8 cellular contexts compared by ENCODE assay signal in genomic region chr17:7219812-7220592, GRCh38. TPM values are rescaled to one million over a fixed set of nuclear protein-coding genes. Genes with fewer than 3 reads are reported as not detected.
DNase-seq lines count a peak whose midpoint lies in the region; ATAC-seq, FAIRE-seq and TF ChIP-seq lines count a peak whose summit lies in the region.

Gene ACADVL (plus strand): TSS chr17:7219938. CDS start chr17:7219985, 47 bp downstream.
Gene DLG4 (minus strand): TSS chr17:7219836.

- peaks cover 0 to 39% (median 10%) of the 10 kb centered on the region in 4 donors for H3K4me1 ChIP-seq in right lobe of liver

- TF ChIP-seq POLR2A in GM12892 (IDR thresholded peaks at IDR 0.05; ENCODE audit: low read depth, low read length) (peak; percentile 67), right lobe of liver (IDR thresholded peaks at IDR 0.05) (peak; percentile 98)

- peak in 13 of 56 donors; percentile 1 to 33 (median 16) for TF ChIP-seq CTCF in dorsolateral prefrontal cortex (IDR thresholded peaks at IDR 0.05 in 54 of 56, conservative IDR thresholded peaks at IDR 0.05 in 2 of 56; ENCODE audit: low read depth in 1 of 56, partially characterized antibody in 56 of 56)
- TF ChIP-seq CTCF in right lobe of liver (IDR thresholded peaks at IDR 0.05), result no peak

- under 1% methylated on average over 17 of the region's 63 CpGs for WGBS in right lobe of liver (ENCODE audit: insufficient coverage, low coverage, low lambda C conversion rate, missing lambda C conversion rate)

- peak within 1 kb of the TSS; percentile 71 to 99 (median 95) for H3K27ac ChIP-seq in dorsolateral prefrontal cortex
- peak within 1 kb of the TSS; percentile 94 to 100 (median 96) for H3K27ac ChIP-seq in right lobe of liver

- H3K27me3 ChIP-seq in dorsolateral prefrontal cortex (no peaks in the 10 kb centered on the region), right lobe of liver (no peaks in the 10 kb centered on the region)

- H3K4me3 ChIP-seq in dorsolateral prefrontal cortex (peak within 1 kb of the TSS; percentile 80 to 100 (median 96)), right lobe of liver (peak within 1 kb of the TSS; percentile 76 to 99 (median 85))

- H3K9me3 ChIP-seq in right lobe of liver, result no peaks in the 10 kb centered on the region

- DNase-seq in GM12892 (ENCODE audit: insufficient read length) (peak; percentile 95), NCI-H526 treated with DMSO at 0.1 percent for 48 hours (lab: John Stamatoyannopoulos, UW) (peak; percentile 10), dorsolateral prefrontal cortex (peak; percentile 87 to 96 (median 92)), right lobe of liver (peak; percentile 92 to 96 (median 94))
- DNase-seq in activated CD4-positive, alpha-beta T cell treated with anti-CD3 and anti-CD28 coated beads, Interleukin-2, amount 50 U/mL, for 48 hours, result peak; percentile 87 to 90
- DNase-seq in stimulated activated CD4-positive, alpha-beta T cell treated with anti-CD3 and anti-CD28 coated beads, Interleukin-4, amount 100 ng/mL, for 4 hours, result peak; percentile 71 to 79

- peak; percentile 97 for FAIRE-seq in GM12892 (lab: Jason Lieb, UNC)

- intact Hi-C loops in dorsolateral prefrontal cortex (cut with DNase I), result loop anchor here (2.0 kb wide), 2 partner anchors 13 to 15 kb away; partner anchors contain the start of gene DVL2 (in 1 of the 2)
- intact Hi-C loops in right lobe of liver (cut with DNase I), result no loop called here

- H3K36me3 ChIP-seq in right lobe of liver, result peaks cover 0 to 38% (median 19%) of the 10 kb centered on the region in 4 donors

- ATAC-seq in HG02852 (IDR thresholded peaks at IDR 0.05; ENCODE audit: unreplicated experiment) (peak; percentile 50), right lobe of liver (peak; percentile 73 to 83 (median 80)), HG03521 (IDR thresholded peaks at IDR 0.05; ENCODE audit: unreplicated experiment) (no peak)

RNA-seq across cellular contexts. Expression of gene ACADVL, which starts in this region (rescaled TPM):
- 223 TPM for polyA plus RNA-seq in GM12892 (2012; ENCODE audit: missing spikeins)
- total RNA-seq in dorsolateral prefrontal cortex (100 to 1,000 TPM; 242 to 722 (median 375) TPM), right lobe of liver (1,000 to 10,000 TPM in 3 of 6 experiments, 100 to 1,000 TPM in 3; 640 to 1,849 (median 1,071) TPM)

RNA-seq across cellular contexts. Expression of gene DLG4, which starts in this region (rescaled TPM):
- 2.1 TPM for polyA plus RNA-seq in GM12892 (2012; ENCODE audit: missing spikeins)
- total RNA-seq in dorsolateral prefrontal cortex (100 to 1,000 TPM; 109 to 508 (median 348) TPM), right lobe of liver (1 to 10 TPM; 3.0 to 6.4 (median 4.1) TPM)

Comparison
In these comparisons a context has a peak if more than half of its experiments do, and no peak if none do; other contexts are left out.
1. RNA of gene DLG4 (total RNA-seq): 109 to 508 TPM in dorsolateral prefrontal cortex; 3.0 to 6.4 TPM in right lobe of liver; every median in the first group is over 10 times any median in the second.
2. DNase-seq: peak in every context shown above with its lines; median percentile 95 in GM12892; 94 in right lobe of liver; 92 in dorsolateral prefrontal cortex; 88 in activated CD4-positive, alpha-beta T cell treated with anti-CD3 and anti-CD28 coated beads, Interleukin-2, amount 50 U/mL, for 48 hours; 75 in stimulated activated CD4-positive, alpha-beta T cell treated with anti-CD3 and anti-CD28 coated beads, Interleukin-4, amount 100 ng/mL, for 4 hours; 10 in NCI-H526 treated with DMSO at 0.1 percent for 48 hours.
3. intact Hi-C loops: an anchor here in dorsolateral prefrontal cortex (2.0 kb wide); none called in right lobe of liver.